ENCODE assay signal across 1 cellular context in genomic region chr11:797300-798092, GRCh38.
TF ChIP-seq lines count a peak whose summit lies in the region.

No MANE protein-coding gene starts in this region.

TF ChIP-seq in HepG2, 621 proteins besides CTCF, POLR2A, EP300 and RAD21 (continued from another document and continues in another):
- TF ChIP-seq MXD3 (CRISPR knock-in tag; IDR thresholded peaks at IDR 0.05): no peak
- TF ChIP-seq ATAD3A (CRISPR knock-in tag; IDR thresholded peaks at IDR 0.05): no peak
- TF ChIP-seq ZZZ3 (CRISPR knock-in tag; IDR thresholded peaks at IDR 0.05; ENCODE audit: borderline replicate concordance): no peak
- TF ChIP-seq KAT8 (CRISPR knock-in tag; IDR thresholded peaks at IDR 0.05): no peak
- TF ChIP-seq TSC22D2 (CRISPR knock-in tag; IDR thresholded peaks at IDR 0.05; ENCODE audit: borderline replicate concordance): no peak
- no peak for TF ChIP-seq DDIT3 (CRISPR knock-in tag; IDR thresholded peaks at IDR 0.05)
- TF ChIP-seq ZNF574 (CRISPR knock-in tag; IDR thresholded peaks at IDR 0.05): no peak
- no peak for TF ChIP-seq NFE2 (CRISPR knock-in tag; IDR thresholded peaks at IDR 0.05)
- no peak for TF ChIP-seq ZNF382 (CRISPR knock-in tag; IDR thresholded peaks at IDR 0.05; ENCODE audit: borderline replicate concordance)
- 0 out of 2 replicates have a peak, but pooled peaks have one; percentile 35 for TF ChIP-seq ZNF44 (CRISPR knock-in tag; IDR thresholded peaks at IDR 0.05)
- TF ChIP-seq ZNF782 (CRISPR knock-in tag; IDR thresholded peaks at IDR 0.05; ENCODE audit: borderline replicate concordance): peak; percentile 55; the same call in 1 of the 2 replicates
- TF ChIP-seq GFI1 (CRISPR knock-in tag; IDR thresholded peaks at IDR 0.05; ENCODE audit: borderline replicate concordance): no peak
- TF ChIP-seq NCOR1 (IDR thresholded peaks at IDR 0.05; ENCODE audit: borderline replicate concordance, low read length): no peak
- no peak for TF ChIP-seq ZNF496 (CRISPR knock-in tag; IDR thresholded peaks at IDR 0.05; ENCODE audit: insufficient replicate concordance)
- TF ChIP-seq BCLAF1 (IDR thresholded peaks at IDR 0.05): no peak
- TF ChIP-seq AFF4 (CRISPR knock-in tag; IDR thresholded peaks at IDR 0.05): no peak
- no peak for TF ChIP-seq KDM6A (CRISPR knock-in tag; IDR thresholded peaks at IDR 0.05; ENCODE audit: low read depth)
- TF ChIP-seq SMAD9 (CRISPR knock-in tag; IDR thresholded peaks at IDR 0.05): 0 out of 2 replicates have a peak, but pooled peaks have one; percentile 63
- no peak; the same call in 1 of the 2 replicates for TF ChIP-seq PPARG (CRISPR knock-in tag; conservative IDR thresholded peaks at IDR 0.05)
- TF ChIP-seq ZNF597 (CRISPR knock-in tag; IDR thresholded peaks at IDR 0.05): no peak
- no peak for TF ChIP-seq ZNF577 (CRISPR knock-in tag; IDR thresholded peaks at IDR 0.05; ENCODE audit: borderline replicate concordance, low read depth)
- TF ChIP-seq FOXC1 (CRISPR knock-in tag; IDR thresholded peaks at IDR 0.05; ENCODE audit: borderline replicate concordance): no peak; the same call in 1 of the 2 replicates
- 0 out of 2 replicates have a peak, but pooled peaks have one; percentile 15 for TF ChIP-seq SMAD3 (CRISPR knock-in tag; IDR thresholded peaks at IDR 0.05)
- TF ChIP-seq RFXANK (CRISPR knock-in tag; IDR thresholded peaks at IDR 0.05): no peak
- TF ChIP-seq ZNF720 (CRISPR knock-in tag; IDR thresholded peaks at IDR 0.05): no peak
- no peak for TF ChIP-seq ZBTB46 (CRISPR knock-in tag; IDR thresholded peaks at IDR 0.05; ENCODE audit: borderline replicate concordance)
- TF ChIP-seq NBN (conservative IDR thresholded peaks at IDR 0.05): no peak
- no peak for TF ChIP-seq BRF2 (CRISPR knock-in tag; IDR thresholded peaks at IDR 0.05)
- TF ChIP-seq ZNF180 (CRISPR knock-in tag; IDR thresholded peaks at IDR 0.05; ENCODE audit: borderline replicate concordance, low read depth): no peak
- TF ChIP-seq ETV5 (CRISPR knock-in tag; IDR thresholded peaks at IDR 0.05; ENCODE audit: borderline replicate concordance): peak; percentile 39; the same call in 1 of the 2 replicates
- TF ChIP-seq ZSCAN9 (CRISPR knock-in tag; IDR thresholded peaks at IDR 0.05; ENCODE audit: borderline replicate concordance): no peak
- no peak for TF ChIP-seq ZNF841 (CRISPR knock-in tag; IDR thresholded peaks at IDR 0.05; ENCODE audit: borderline replicate concordance)
- no peak for TF ChIP-seq HNF1A (IDR thresholded peaks at IDR 0.05; ENCODE audit: low read depth)
- TF ChIP-seq HNF1A (CRISPR knock-in tag; IDR thresholded peaks at IDR 0.05; ENCODE audit: borderline replicate concordance): 0 out of 2 replicates have a peak, but pooled peaks have one; percentile 27
- no peak for TF ChIP-seq ZNF484 (CRISPR knock-in tag; IDR thresholded peaks at IDR 0.05; ENCODE audit: borderline replicate concordance, low read depth)
- TF ChIP-seq LRRFIP1 (CRISPR knock-in tag; conservative IDR thresholded peaks at IDR 0.05): no peak
